In the genomic region with DNA sequence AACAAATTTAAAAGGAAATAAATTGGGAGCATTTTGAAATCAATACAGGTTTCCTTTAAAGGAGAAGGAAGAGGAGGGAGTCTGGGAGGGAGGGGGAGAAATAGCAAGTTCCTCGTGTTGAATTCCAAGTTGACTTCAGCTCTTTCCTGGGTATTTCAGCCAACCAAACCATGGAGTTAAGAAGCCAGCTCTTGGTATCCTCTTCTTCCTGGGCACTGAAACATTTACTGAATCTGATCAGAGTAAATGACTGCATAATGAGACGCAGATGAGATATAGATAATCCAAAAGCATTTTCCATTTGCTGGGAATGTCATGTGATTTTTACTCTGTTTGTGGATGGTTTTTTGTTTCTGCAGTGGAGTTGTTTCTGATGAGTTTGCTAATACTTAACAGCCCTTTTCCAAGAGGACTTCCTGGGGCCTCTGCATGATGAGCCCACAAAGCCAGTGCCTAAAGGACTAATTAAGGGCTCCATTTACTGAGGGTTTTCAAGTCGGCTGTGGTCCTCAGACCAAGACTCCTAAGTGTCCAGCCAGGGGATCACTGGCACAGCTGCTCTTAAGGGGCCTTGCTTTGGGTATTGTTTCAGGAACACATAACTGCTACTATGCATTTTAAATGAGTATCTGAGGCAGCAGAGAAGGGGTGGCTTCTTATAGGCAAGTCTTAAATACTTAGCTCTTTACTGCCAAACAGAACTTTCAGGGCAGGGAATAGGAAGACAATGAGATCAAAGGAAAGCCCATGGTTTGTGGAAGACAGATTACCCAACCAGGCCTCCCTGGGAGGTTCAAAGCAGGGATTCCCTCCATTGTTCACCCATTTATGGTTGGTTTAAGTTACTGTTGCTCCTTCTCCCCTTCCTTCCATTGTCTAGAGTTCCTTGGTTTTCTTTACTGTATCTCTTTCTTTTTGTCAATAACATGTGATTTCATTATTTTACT, we compare ENCODE assay signal across 3 cellular contexts.
TF ChIP-seq lines count a peak whose summit lies in the region.

No MANE protein-coding gene starts in this region.

TF ChIP-seq in GM23338, 12 proteins besides CTCF, POLR2A, EP300 and RAD21:
- TF ChIP-seq STAT1 (IDR thresholded peaks at IDR 0.05; ENCODE audit: unreplicated experiment): no peak
- TF ChIP-seq, protein P1, sequence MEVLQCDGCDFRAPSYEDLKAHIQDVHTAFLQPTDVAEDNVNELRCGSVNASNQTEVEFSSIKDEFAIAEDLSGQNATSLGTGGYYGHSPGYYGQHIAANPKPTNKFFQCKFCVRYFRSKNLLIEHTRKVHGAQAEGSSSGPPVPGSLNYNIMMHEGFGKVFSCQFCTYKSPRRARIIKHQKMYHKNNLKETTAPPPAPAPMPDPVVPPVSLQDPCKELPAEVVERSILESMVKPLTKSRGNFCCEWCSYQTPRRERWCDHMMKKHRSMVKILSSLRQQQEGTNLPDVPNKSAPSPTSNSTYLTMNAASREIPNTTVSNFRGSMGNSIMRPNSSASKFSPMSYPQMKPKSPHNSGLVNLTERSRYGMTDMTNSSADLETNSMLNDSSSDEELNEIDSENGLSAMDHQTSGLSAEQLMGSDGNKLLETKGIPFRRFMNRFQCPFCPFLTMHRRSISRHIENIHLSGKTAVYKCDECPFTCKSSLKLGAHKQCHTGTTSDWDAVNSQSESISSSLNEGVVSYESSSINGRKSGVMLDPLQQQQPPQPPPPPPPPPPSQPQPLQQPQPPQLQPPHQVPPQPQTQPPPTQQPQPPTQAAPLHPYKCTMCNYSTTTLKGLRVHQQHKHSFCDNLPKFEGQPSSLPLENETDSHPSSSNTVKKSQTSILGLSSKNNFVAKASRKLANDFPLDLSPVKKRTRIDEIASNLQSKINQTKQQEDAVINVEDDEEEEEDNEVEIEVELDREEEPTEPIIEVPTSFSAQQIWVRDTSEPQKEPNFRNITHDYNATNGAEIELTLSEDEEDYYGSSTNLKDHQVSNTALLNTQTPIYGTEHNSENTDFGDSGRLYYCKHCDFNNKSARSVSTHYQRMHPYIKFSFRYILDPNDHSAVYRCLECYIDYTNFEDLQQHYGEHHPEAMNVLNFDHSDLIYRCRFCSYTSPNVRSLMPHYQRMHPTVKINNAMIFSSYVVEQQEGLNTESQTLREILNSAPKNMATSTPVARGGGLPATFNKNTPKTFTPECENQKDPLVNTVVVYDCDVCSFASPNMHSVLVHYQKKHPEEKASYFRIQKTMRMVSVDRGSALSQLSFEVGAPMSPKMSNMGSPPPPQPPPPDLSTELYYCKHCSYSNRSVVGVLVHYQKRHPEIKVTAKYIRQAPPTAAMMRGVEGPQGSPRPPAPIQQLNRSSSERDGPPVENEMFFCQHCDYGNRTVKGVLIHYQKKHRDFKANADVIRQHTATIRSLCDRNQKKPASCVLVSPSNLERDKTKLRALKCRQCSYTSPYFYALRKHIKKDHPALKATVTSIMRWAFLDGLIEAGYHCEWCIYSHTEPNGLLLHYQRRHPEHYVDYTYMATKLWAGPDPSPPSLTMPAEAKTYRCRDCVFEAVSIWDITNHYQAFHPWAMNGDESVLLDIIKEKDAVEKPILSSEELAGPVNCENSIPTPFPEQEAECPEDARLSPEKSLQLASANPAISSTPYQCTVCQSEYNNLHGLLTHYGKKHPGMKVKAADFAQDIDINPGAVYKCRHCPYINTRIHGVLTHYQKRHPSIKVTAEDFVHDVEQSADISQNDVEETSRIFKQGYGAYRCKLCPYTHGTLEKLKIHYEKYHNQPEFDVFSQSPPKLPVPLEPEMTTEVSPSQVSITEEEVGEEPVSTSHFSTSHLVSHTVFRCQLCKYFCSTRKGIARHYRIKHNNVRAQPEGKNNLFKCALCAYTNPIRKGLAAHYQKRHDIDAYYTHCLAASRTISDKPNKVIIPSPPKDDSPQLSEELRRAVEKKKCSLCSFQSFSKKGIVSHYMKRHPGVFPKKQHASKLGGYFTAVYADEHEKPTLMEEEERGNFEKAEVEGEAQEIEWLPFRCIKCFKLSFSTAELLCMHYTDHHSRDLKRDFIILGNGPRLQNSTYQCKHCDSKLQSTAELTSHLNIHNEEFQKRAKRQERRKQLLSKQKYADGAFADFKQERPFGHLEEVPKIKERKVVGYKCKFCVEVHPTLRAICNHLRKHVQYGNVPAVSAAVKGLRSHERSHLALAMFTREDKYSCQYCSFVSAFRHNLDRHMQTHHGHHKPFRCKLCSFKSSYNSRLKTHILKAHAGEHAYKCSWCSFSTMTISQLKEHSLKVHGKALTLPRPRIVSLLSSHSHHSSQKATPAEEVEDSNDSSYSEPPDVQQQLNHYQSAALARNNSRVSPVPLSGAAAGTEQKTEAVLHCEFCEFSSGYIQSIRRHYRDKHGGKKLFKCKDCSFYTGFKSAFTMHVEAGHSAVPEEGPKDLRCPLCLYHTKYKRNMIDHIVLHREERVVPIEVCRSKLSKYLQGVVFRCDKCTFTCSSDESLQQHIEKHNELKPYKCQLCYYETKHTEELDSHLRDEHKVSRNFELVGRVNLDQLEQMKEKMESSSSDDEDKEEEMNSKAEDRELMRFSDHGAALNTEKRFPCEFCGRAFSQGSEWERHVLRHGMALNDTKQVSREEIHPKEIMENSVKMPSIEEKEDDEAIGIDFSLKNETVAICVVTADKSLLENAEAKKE (CRISPR knock-in tag; IDR thresholded peaks at IDR 0.05): 0 out of 2 replicates have a peak, but pooled peaks have one; percentile 1

TF ChIP-seq in IMR-90, 13 proteins besides CTCF, POLR2A, EP300 and RAD21:
- no peak for TF ChIP-seq CHD1 (IDR thresholded peaks at IDR 0.05; ENCODE audit: low read depth, low read length)
TF ChIP-seq in IMR-90: peak in this region for 0.

TF ChIP-seq in H1, 55 proteins besides CTCF, POLR2A, EP300 and RAD21:
- TF ChIP-seq CEBPB (IDR thresholded peaks at IDR 0.05; ENCODE audit: low read depth, low read length) (peak; percentile 57), CBX5 (IDR thresholded peaks at IDR 0.05; ENCODE audit: low read depth, low read length) (no peak)
